ENCODE assay signal across 9 cellular contexts in genomic region chr3:171967137-171967783, GRCh38.
A peak's percentile ranks its signal among the peaks of the same experiment; 100 is the strongest.
DNase-seq lines count a peak whose midpoint lies in the region; FAIRE-seq and TF ChIP-seq lines count a peak whose summit lies in the region.
"Had no signal": no experiment of that assay in that cellular context is flagged by ENCODE, and none has a peak within 500 bp of the region (broad histone marks: within the 10 kb centered on the region; RNA-seq: fewer than 3 reads in every experiment).

No MANE protein-coding gene starts in this region.

- no peak for TF ChIP-seq POLR2A in endothelial cell of umbilical vein (IDR thresholded peaks at IDR 0.05; ENCODE audit: low read depth, low read length)

- no peaks in the 10 kb centered on the region for H3K36me3 Mint-ChIP-seq in neural progenitor cell
- no peaks in the 10 kb centered on the region for H3K36me3 Mint-ChIP-seq in activated naive CD4-positive, alpha-beta T cell treated with anti-CD3 and anti-CD28 coated beads for 36 hours (ENCODE audit: low read depth)

- H3K4me1 ChIP-seq in endothelial cell of umbilical vein (ENCODE audit: control insufficient read depth, extremely low read depth, insufficient read depth, low read length) (peaks cover 20% of the 10 kb centered on the region), neural progenitor cell (no peaks in the 10 kb centered on the region), kidney (ENCODE audit: control insufficient read depth in 1 of 2, insufficient read depth in 1 of 2, low read depth in 1 of 2, low read length in 2 of 2) (peaks cover 5 to 6% of the 10 kb centered on the region in 2 donors)

- H3K79me2 ChIP-seq in endothelial cell of umbilical vein (ENCODE audit: control insufficient read depth, insufficient read depth, low read length), result no peaks in the 10 kb centered on the region
- no peaks in the 10 kb centered on the region for H3K79me2 ChIP-seq in neural progenitor cell (ENCODE audit: low read depth)

- POLR2A ChIA-PET in endothelial cell of umbilical vein (lab: Charles Lee), result no interaction called here

- no peaks in the 10 kb centered on the region for H3F3A ChIP-seq in neural progenitor cell (ENCODE audit: low read depth)

- H3K9me1 ChIP-seq in endothelial cell of umbilical vein (replicated peaks; ENCODE audit: control insufficient read depth, extremely low read depth, insufficient read depth, low read length), result no peaks in the 10 kb centered on the region

- intact Hi-C loops in endothelial cell of umbilical vein (cut with micrococcal nuclease), result loop anchor here (1.0 to 10.0 kb wide), 5 partner anchors 13 to 318 kb away; partner anchors contain the start of gene FNDC3B
- intact Hi-C loops in activated naive CD4-positive, alpha-beta T cell treated with anti-CD3 and anti-CD28 coated beads for 36 hours (cut with micrococcal nuclease), result no loop called here
- intact Hi-C loops in kidney (cut with DNase I), result no loop called here

- H3K9me3 ChIP-seq in endothelial cell of umbilical vein (replicated peaks; ENCODE audit: control insufficient read depth, insufficient read depth, low read length), result no peaks in the 10 kb centered on the region
- H3K9me3 ChIP-seq in neural progenitor cell (ENCODE audit: low read depth), result no peaks in the 10 kb centered on the region
- no peaks in the 10 kb centered on the region for H3K9me3 ChIP-seq in kidney (ENCODE audit: control insufficient read depth in 1 of 2, low read length in 2 of 2)

- peak overlapping the region; percentile 91 for H3K27ac Mint-ChIP-seq in neural progenitor cell
- no peak overlapping the region for H3K27ac Mint-ChIP-seq in activated naive CD4-positive, alpha-beta T cell treated with anti-CD3 and anti-CD28 coated beads for 36 hours

- BruUV-seq in endothelial cell of umbilical vein (replicated peaks; lab: Mats Ljungman, UMichigan), result no TSS peak

- no peaks in the 10 kb centered on the region for H3K36me3 ChIP-seq in endothelial cell of umbilical vein (ENCODE audit: control insufficient read depth in 2 of 2, extremely low read depth in 1 of 2, insufficient read depth in 2 of 2, low read length in 2 of 2)
- H3K36me3 ChIP-seq in neural progenitor cell, result no peaks in the 10 kb centered on the region
- H3K36me3 ChIP-seq in kidney (ENCODE audit: control insufficient read depth in 1 of 2, insufficient read depth in 2 of 2, low read length in 2 of 2), result no peaks in the 10 kb centered on the region

- H3K4me1 Mint-ChIP-seq in neural progenitor cell, result peaks cover 30% of the 10 kb centered on the region
- H3K4me1 Mint-ChIP-seq in activated naive CD4-positive, alpha-beta T cell treated with anti-CD3 and anti-CD28 coated beads for 36 hours (ENCODE audit: low read depth), result peaks cover 4% of the 10 kb centered on the region

- DNase-seq in GF-D8 (lab: John Stamatoyannopoulos, UW) (peak; percentile 92), NOMO-1 treated with dmso at 0.1 percent for 144 hours (lab: John Stamatoyannopoulos, UW; ENCODE audit: unreplicated experiment) (peak; percentile 80), endothelial cell of umbilical vein (ENCODE audit: low read depth, low spot score) (peak; percentile 86), neural progenitor cell (ENCODE audit: low spot score) (no peak), NCI-H1417 (lab: John Stamatoyannopoulos, UW) (no peak), NCI-H128 (lab: John Stamatoyannopoulos, UW; ENCODE audit: unreplicated experiment) (no peak), kidney (no peak)
- DNase-seq in activated naive CD4-positive, alpha-beta T cell treated with anti-CD3 and anti-CD28 coated beads for 36 hours, result no peak
- DNase-seq: small intestine had no signal

- CTCF ChIA-PET in endothelial cell of umbilical vein (lab: Charles Lee), result interaction anchor here (0.9 to 1.5 kb wide), 5 partner anchors 8 to 374 kb away, joined by 3 to 4 read pairs (median 3); no protein-coding TSS in a partner anchor
- CTCF ChIA-PET in activated naive CD4-positive, alpha-beta T cell treated with anti-CD3 and anti-CD28 coated beads for 36 hours (lab: Charles Lee), result no interaction called here

- FAIRE-seq in endothelial cell of umbilical vein (lab: Jason Lieb, UNC) (peak; percentile 62), kidney (lab: Jason Lieb, UNC) (no peak)
- FAIRE-seq: small intestine had no signal

- H3K27me3 Mint-ChIP-seq in neural progenitor cell (ENCODE audit: insufficient read depth, low read depth), result peaks cover 4% of the 10 kb centered on the region
- H3K27me3 Mint-ChIP-seq in activated naive CD4-positive, alpha-beta T cell treated with anti-CD3 and anti-CD28 coated beads for 36 hours (ENCODE audit: low read depth), result no peaks in the 10 kb centered on the region

- H3K27ac ChIP-seq in endothelial cell of umbilical vein (ENCODE audit: insufficient read depth, low read depth, low read length), result peak overlapping the region; percentile 71
- no peak overlapping the region for H3K27ac ChIP-seq in neural progenitor cell
- peak overlapping the region in 1 of 2 donors; percentile 5 for H3K27ac ChIP-seq in kidney (ENCODE audit: low read depth in 2 of 2, low read length in 2 of 2)

- H2AFZ ChIP-seq in endothelial cell of umbilical vein (ENCODE audit: low read depth, low read length), result peak overlapping the region; percentile 7
- peak overlapping the region; percentile 61 for H2AFZ ChIP-seq in neural progenitor cell (replicated peaks)

- H3K27me3 ChIP-seq in endothelial cell of umbilical vein (ENCODE audit: control insufficient read depth in 2 of 2, insufficient read depth in 2 of 2, low read length in 2 of 2), result no peaks in the 10 kb centered on the region
- no peaks in the 10 kb centered on the region for H3K27me3 ChIP-seq in neural progenitor cell

- no peak overlapping the region for H3K4me3 Mint-ChIP-seq in neural progenitor cell
- no peak overlapping the region for H3K4me3 Mint-ChIP-seq in activated naive CD4-positive, alpha-beta T cell treated with anti-CD3 and anti-CD28 coated beads for 36 hours

- no peaks in the 10 kb centered on the region for H4K20me1 ChIP-seq in endothelial cell of umbilical vein (replicated peaks; ENCODE audit: control insufficient read depth, extremely low read depth, insufficient read depth, low read length)
- no peaks in the 10 kb centered on the region for H4K20me1 ChIP-seq in neural progenitor cell (ENCODE audit: low read depth)

- H3K4me3 ChIP-seq in endothelial cell of umbilical vein (replicated peaks in 1 of 3; ENCODE audit: insufficient read depth in 1 of 3, low read depth in 1 of 3, low read length in 3 of 3) (no peak overlapping the region), neural progenitor cell (no peak overlapping the region), kidney (ENCODE audit: low read length in 2 of 2) (no peak overlapping the region)

- H3K4me2 ChIP-seq in endothelial cell of umbilical vein (ENCODE audit: insufficient read depth, low read length) (peak overlapping the region; percentile 74), neural progenitor cell (no peak overlapping the region)

- dilution Hi-C loops in endothelial cell of umbilical vein (cut with MboI; ENCODE audit: extremely low pct_ligation_motif_present, low sequenced_read_pairs), result no loop called here

- TF ChIP-seq CTCF in endothelial cell of umbilical vein (IDR thresholded peaks at IDR 0.05; ENCODE audit: extremely low read depth in 1 of 2, insufficient read depth in 1 of 2, low read depth in 1 of 2, low read length in 2 of 2), result no peak
- TF ChIP-seq CTCF in neural progenitor cell (IDR thresholded peaks at IDR 0.05), result no peak
- no peak for TF ChIP-seq CTCF in kidney (IDR thresholded peaks at IDR 0.05; ENCODE audit: borderline replicate concordance, extremely low read depth, insufficient read depth)

- peaks cover 13% of the 10 kb centered on the region for H3K9me3 Mint-ChIP-seq in neural progenitor cell
- H3K9me3 Mint-ChIP-seq in activated naive CD4-positive, alpha-beta T cell treated with anti-CD3 and anti-CD28 coated beads for 36 hours, result no peaks in the 10 kb centered on the region

- H3K9ac ChIP-seq in endothelial cell of umbilical vein (replicated peaks; ENCODE audit: extremely low read depth, insufficient read depth, low read length) (peak overlapping the region; percentile 56), neural progenitor cell (no peak overlapping the region), kidney (ENCODE audit: low read length in 2 of 2) (no peak overlapping the region)

TF ChIP-seq in endothelial cell of umbilical vein, 7 proteins besides CTCF, POLR2A, EP300 and RAD21:
- peak; percentile 71 for TF ChIP-seq POLR2AphosphoS5 (IDR thresholded peaks at IDR 0.05; ENCODE audit: insufficient read depth, low read depth, low read length)
- TF ChIP-seq GATA2 (IDR thresholded peaks at IDR 0.05; ENCODE audit: insufficient read depth, insufficient read length, low read depth, low read length), result peak; percentile 48
- TF ChIP-seq MAX (IDR thresholded peaks at IDR 0.05; ENCODE audit: insufficient read depth, insufficient read length), result no peak
- TF ChIP-seq MYC (IDR thresholded peaks at IDR 0.05; ENCODE audit: low read depth, low read length), result no peak
- no peak for TF ChIP-seq EZH2 (IDR thresholded peaks at IDR 0.05; ENCODE audit: borderline replicate concordance, low read depth, low read length, severe bottlenecking)
- TF ChIP-seq JUN (IDR thresholded peaks at IDR 0.05; ENCODE audit: borderline replicate concordance, insufficient read depth, insufficient read length, low read depth), result peak; percentile 85
- TF ChIP-seq FOS (IDR thresholded peaks at IDR 0.05; ENCODE audit: borderline replicate concordance, insufficient read depth, low read length), result peak; percentile 33
TF ChIP-seq in endothelial cell of umbilical vein: peak in this region for 4.

Comparison
In these comparisons a context has a peak if more than half of its experiments do, and no peak if none do; other contexts are left out.
1. DNase-seq: peak in GF-D8 (single experiment), NOMO-1 treated with dmso at 0.1 percent for 144 hours (single experiment) and endothelial cell of umbilical vein (single experiment); none in neural progenitor cell (single experiment), NCI-H1417 (0 of 3), activated naive CD4-positive, alpha-beta T cell treated with anti-CD3 and anti-CD28 coated beads for 36 hours (single experiment), NCI-H128 (single experiment) and kidney (single experiment).